In the genomic region with DNA sequence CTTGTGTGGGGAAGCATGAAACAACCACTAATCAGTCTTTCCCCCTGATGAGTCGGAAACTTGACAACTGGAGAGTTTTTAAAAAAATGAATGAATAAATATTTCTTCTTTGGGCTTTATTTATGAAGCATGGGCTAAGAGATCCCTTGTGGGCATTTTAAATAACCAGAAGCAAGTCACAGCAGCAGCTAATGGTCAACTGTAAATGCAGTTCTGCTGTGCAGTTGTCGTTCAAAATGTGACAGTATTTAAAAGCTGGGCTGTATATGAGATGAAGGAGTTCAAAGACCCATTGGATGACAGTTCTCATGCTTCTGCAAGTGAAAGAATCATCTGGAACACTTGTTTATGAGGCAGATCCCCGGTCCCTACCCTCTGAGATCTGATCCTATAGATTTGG, we compare ENCODE assay signal across 16 cellular contexts. TPM values are rescaled to one million over a fixed set of nuclear protein-coding genes. Genes with fewer than 3 reads are reported as not detected.
DNase-seq lines count a peak whose midpoint lies in the region; ATAC-seq and TF ChIP-seq lines count a peak whose summit lies in the region.
"Had no signal": no experiment of that assay in that cellular context is flagged by ENCODE, and none has a peak within 500 bp of the region (broad histone marks: within the 10 kb centered on the region; RNA-seq: fewer than 3 reads in every experiment).

No MANE protein-coding gene starts in this region.

- H3K9me3 Mint-ChIP-seq in endothelial cell (ENCODE audit: unreplicated experiment), result no peaks in the 10 kb centered on the region
- H3K9me3 Mint-ChIP-seq: activated naive CD4-positive, alpha-beta T cell treated with anti-CD3 and anti-CD28 coated beads, Interleukin-2, amount 10 ng/mL, durations not matched to agents 7 days and 5 days had no signal

- DNase-seq in DMS53 (lab: John Stamatoyannopoulos, UW), result peak; percentile 78
- no peak for DNase-seq in DMS53 treated with DMSO at 0.1 percent for 48 hours (lab: John Stamatoyannopoulos, UW; ENCODE audit: unreplicated experiment)
- DNase-seq in Karpas-422, result peak; percentile 63
- no peak for DNase-seq in colonic mucosa
- no peak for DNase-seq in endothelial cell (ENCODE audit: low spot score)
- no peak for DNase-seq in AML-193 (lab: John Stamatoyannopoulos, UW)
- DNase-seq: activated CD4-positive, alpha-beta T cell treated with anti-CD3 and anti-CD28 coated beads, Interleukin-2, amount 50 U/mL, for 4 hours; activated naive CD4-positive, alpha-beta T cell treated with anti-CD3 and anti-CD28 coated beads, Interleukin-2, amount 10 ng/mL, durations not matched to agents 7 days and 5 days; MG63; NCI-H2081 treated with DMSO at 0.1 percent for 48 hours; NCI-H748 treated with DMSO at 0.1 percent for 48 hours; trophoblast cell had no signal

- H3K4me2 ChIP-seq in Karpas-422 (ENCODE audit: low read depth, low read length, poor library complexity, severe bottlenecking), result peak overlapping the region; percentile 64

- H3K4me3 ChIP-seq in Karpas-422 (ENCODE audit: low read length), result peak overlapping the region; percentile 47
- no peak overlapping the region for H3K4me3 ChIP-seq in colonic mucosa
- no peak overlapping the region for H3K4me3 ChIP-seq in skeletal muscle tissue (ENCODE audit: low read length in 3 of 3)
- H3K4me3 ChIP-seq: MG63 had no signal

- H3K79me2 ChIP-seq in Karpas-422 (ENCODE audit: low read length), result no peaks in the 10 kb centered on the region

- H3K4me1 Mint-ChIP-seq in endothelial cell (ENCODE audit: unreplicated experiment), result peaks cover 32% of the 10 kb centered on the region

- intact Hi-C loops in colonic mucosa (cut with DNase I), result no loop called here

- ATAC-seq in GM18909 (IDR thresholded peaks at IDR 0.05; ENCODE audit: poor library complexity, unreplicated experiment), result no peak

- H3K36me3 ChIP-seq in Karpas-422 (ENCODE audit: insufficient read depth, low read length) (no peaks in the 10 kb centered on the region), colonic mucosa (no peaks in the 10 kb centered on the region), skeletal muscle tissue (ENCODE audit: control insufficient read depth in 3 of 3, insufficient read depth in 3 of 3, low read length in 3 of 3) (no peaks in the 10 kb centered on the region)

- no peaks in the 10 kb centered on the region for H3K9me2 ChIP-seq in Karpas-422 (replicated peaks; ENCODE audit: insufficient read depth, low read length)

- H3K27ac ChIP-seq in Karpas-422 (ENCODE audit: low read length) (peak overlapping the region; percentile 97), colonic mucosa (peak overlapping the region; percentile 79), skeletal muscle tissue (ENCODE audit: low read depth, low read length) (peak overlapping the region; percentile 57)

- H3K9ac ChIP-seq in Karpas-422 (ENCODE audit: low read length) (peak overlapping the region; percentile 72), colonic mucosa (ENCODE audit: low read depth in 2 of 2, low read length in 2 of 2) (peak overlapping the region in 1 of 2 donors; percentile 0), skeletal muscle tissue (ENCODE audit: low read depth in 1 of 3, low read length in 3 of 3) (peak overlapping the region in 1 of 3 donors; percentile 18)

- H3K36me3 Mint-ChIP-seq in endothelial cell (ENCODE audit: low read depth, unreplicated experiment), result no peaks in the 10 kb centered on the region
- H3K36me3 Mint-ChIP-seq: activated naive CD4-positive, alpha-beta T cell treated with anti-CD3 and anti-CD28 coated beads, Interleukin-2, amount 10 ng/mL, durations not matched to agents 7 days and 5 days; CD14-positive monocyte had no signal

- H3K27ac Mint-ChIP-seq in endothelial cell (ENCODE audit: unreplicated experiment), result no peak overlapping the region
- H3K27ac Mint-ChIP-seq: activated naive CD4-positive, alpha-beta T cell treated with anti-CD3 and anti-CD28 coated beads, Interleukin-2, amount 10 ng/mL, durations not matched to agents 7 days and 5 days had no signal

- H3K27me3 ChIP-seq in Karpas-422 (ENCODE audit: low read length) (no peaks in the 10 kb centered on the region), colonic mucosa (no peaks in the 10 kb centered on the region), skeletal muscle tissue (ENCODE audit: control insufficient read depth in 3 of 3, insufficient read depth in 3 of 3, low read length in 3 of 3) (no peaks in the 10 kb centered on the region)
- H3K27me3 ChIP-seq: MG63 had no signal

- no peaks in the 10 kb centered on the region for H3K9me3 ChIP-seq in Karpas-422 (ENCODE audit: low read length)
- no peaks in the 10 kb centered on the region for H3K9me3 ChIP-seq in colonic mucosa
- no peaks in the 10 kb centered on the region for H3K9me3 ChIP-seq in skeletal muscle tissue (ENCODE audit: control insufficient read depth in 3 of 3, low read length in 3 of 3)
- H3K9me3 ChIP-seq: MG63 had no signal

- H3K4me1 ChIP-seq in Karpas-422 (ENCODE audit: low read length) (peaks cover 58% of the 10 kb centered on the region), colonic mucosa (peaks cover 15% of the 10 kb centered on the region), skeletal muscle tissue (ENCODE audit: control insufficient read depth in 3 of 3, insufficient read depth in 3 of 3, low read length in 3 of 3) (peaks cover 26 to 37% (median 29%) of the 10 kb centered on the region in 3 donors)

- no peak for TF ChIP-seq CTCF in colonic mucosa (IDR thresholded peaks at IDR 0.05)
- no peak for TF ChIP-seq CTCF in endothelial cell (IDR thresholded peaks at IDR 0.05; ENCODE audit: unreplicated experiment)

- peak overlapping the region; percentile 47 for H2AFZ ChIP-seq in Karpas-422 (ENCODE audit: low read length)

- H3K27me3 Mint-ChIP-seq in endothelial cell (ENCODE audit: unreplicated experiment), result peaks cover 2% of the 10 kb centered on the region

- no peak overlapping the region for H3K4me3 Mint-ChIP-seq in endothelial cell (ENCODE audit: unreplicated experiment)
- H3K4me3 Mint-ChIP-seq: activated naive CD4-positive, alpha-beta T cell treated with anti-CD3 and anti-CD28 coated beads, Interleukin-2, amount 10 ng/mL, durations not matched to agents 7 days and 5 days had no signal

- no peaks in the 10 kb centered on the region for H4K20me1 ChIP-seq in Karpas-422 (ENCODE audit: insufficient read depth, low read depth, low read length)

RNA-seq across cellular contexts. Expression of gene STEAP1B, which starts 54.1 kb away (rescaled TPM):
- total RNA-seq in Karpas-422 (2014; rRNA removed; shearing (Covaris generic); ENCODE audit: low replicate concordance), result not detected in 2 replicates
- total RNA-seq in colonic mucosa, result under 1 TPM; 0.21 to 0.30 TPM
- 4.7 TPM for total RNA-seq in skeletal muscle tissue
- total RNA-seq in endothelial cell (ENCODE audit: unreplicated experiment), result 5.6 TPM
- total RNA-seq: A172 had no signal

Comparison
In these comparisons a context has a peak if more than half of its experiments do, and no peak if none do; other contexts are left out.
1. DNase-seq: peak in DMS53 (single experiment) and Karpas-422 (single experiment); none in DMS53 treated with DMSO at 0.1 percent for 48 hours (single experiment), colonic mucosa (single experiment), endothelial cell (single experiment) and AML-193 (0 of 2).
2. Peak in every context shown above with its lines, with median percentiles within 50 percentile points of each other: H3K27ac ChIP-seq.